11 cellular contexts compared by ENCODE assay signal in genomic region chr7:66146701-66147100, GRCh38. TPM values are rescaled to one million over a fixed set of nuclear protein-coding genes. Genes with fewer than 3 reads are reported as not detected.
DNase-seq lines count a peak whose midpoint lies in the region; ATAC-seq and TF ChIP-seq lines count a peak whose summit lies in the region.
"Had no signal": no experiment of that assay in that cellular context is flagged by ENCODE, and none has a peak within 500 bp of the region (broad histone marks: within the 10 kb centered on the region; RNA-seq: fewer than 3 reads in every experiment).

No MANE protein-coding gene starts in this region.

- TF ChIP-seq POLR2A in right lobe of liver (IDR thresholded peaks at IDR 0.05), result no peak

- H3T11ph ChIP-seq in H9 (ENCODE audit: low read length), result no peak overlapping the region

- no peak overlapping the region for H2AK5ac ChIP-seq in H9 (ENCODE audit: insufficient read length, low read length)

- H3K27me3 ChIP-seq in adipocyte (replicated peaks; ENCODE audit: control insufficient read depth, insufficient read depth, low read length) (no peaks in the 10 kb centered on the region), right lobe of liver (no peaks in the 10 kb centered on the region), H9 (ENCODE audit: insufficient read depth, low read length) (no peaks in the 10 kb centered on the region)
- H3K27me3 ChIP-seq: heart left ventricle had no signal

- no peaks in the 10 kb centered on the region for H3K79me2 ChIP-seq in H9 (ENCODE audit: insufficient read depth, low read length)

- no peak overlapping the region for H3K4me3 ChIP-seq in AG10803 (ENCODE audit: low read length)
- peak overlapping the region; percentile 13 for H3K4me3 ChIP-seq in adipocyte (ENCODE audit: low read length)
- H3K4me3 ChIP-seq in right lobe of liver, result no peak overlapping the region
- H3K4me3 ChIP-seq: heart left ventricle had no signal

- no peak overlapping the region for H4K5ac ChIP-seq in H9 (ENCODE audit: insufficient read length, low read depth, low read length)

- no peak overlapping the region for H4K8ac ChIP-seq in H9 (replicated peaks; ENCODE audit: insufficient read length, low read depth, low read length)

- no peak overlapping the region for H4K91ac ChIP-seq in H9 (ENCODE audit: insufficient read length, low read depth, low read length)

- no peak overlapping the region for H3K14ac ChIP-seq in H9 (ENCODE audit: insufficient read depth, low read length)

- H3K27me3 Mint-ChIP-seq in HFFc6 (ENCODE audit: insufficient read depth) (no peaks in the 10 kb centered on the region; the same call in 1 of the 2 replicates), H9 (ENCODE audit: low read depth) (peaks cover 15% of the 10 kb centered on the region)
- H3K27me3 Mint-ChIP-seq: CD4-positive, CD25-positive, alpha-beta regulatory T cell had no signal

- H3K23me2 ChIP-seq in H9 (ENCODE audit: insufficient read length, low read depth, low read length, poor library complexity, severe bottlenecking), result no peaks in the 10 kb centered on the region

- H2BK120ac ChIP-seq in H9 (ENCODE audit: low read depth, low read length, poor library complexity, severe bottlenecking), result no peak overlapping the region

- no peak overlapping the region for H3K4ac ChIP-seq in H9 (ENCODE audit: low read depth, low read length)

- 53% methylated on average over 4 of the region's 5 CpGs for WGBS in right lobe of liver (ENCODE audit: insufficient coverage, low coverage, low lambda C conversion rate, missing lambda C conversion rate)
- WGBS in H9 (ENCODE audit: extremely low coverage, insufficient read length, low lambda C conversion rate), result no CpG with 5 or more reads among the region's 5 CpGs

- no peak overlapping the region for H2BK5ac ChIP-seq in H9 (ENCODE audit: insufficient read length, low read length)

- H3K36me3 Mint-ChIP-seq in HFFc6 (ENCODE audit: low read depth) (peaks cover 43% of the 10 kb centered on the region), H9 (ENCODE audit: insufficient read depth in 1 of 3, low read depth in 3 of 3) (peaks cover 17 to 69% (median 51%) of the 10 kb centered on the region in 3 experiments; a peak in 6 of 7 replicates)

- H3K27ac ChIP-seq in right lobe of liver (peak overlapping the region; percentile 81 to 98 (median 93)), H9 (ENCODE audit: insufficient read length, low read depth, low read length) (no peak overlapping the region)

- TF ChIP-seq CTCF in AG10803 (conservative IDR thresholded peaks at IDR 0.05; ENCODE audit: low read length), result no peak
- TF ChIP-seq CTCF in HFFc6 (IDR thresholded peaks at IDR 0.05), result no peak
- no peak for TF ChIP-seq CTCF in right lobe of liver (IDR thresholded peaks at IDR 0.05)
- no peak for TF ChIP-seq CTCF in H9 (conservative IDR thresholded peaks at IDR 0.05)

- H3K27ac Mint-ChIP-seq in HFFc6 (peak overlapping the region; percentile 28), H9 (no peak overlapping the region)

- H2BK12ac ChIP-seq in H9 (ENCODE audit: insufficient read length, low read depth, low read length), result no peak overlapping the region

- no peak overlapping the region for H2BK20ac ChIP-seq in H9 (ENCODE audit: low read depth, low read length, poor library complexity, severe bottlenecking)

- no peak overlapping the region for H3K23ac ChIP-seq in H9 (ENCODE audit: insufficient read length, low read depth, low read length)

- no peak overlapping the region for H3K4me3 Mint-ChIP-seq in HFFc6
- H3K4me3 Mint-ChIP-seq in H9, result no peak overlapping the region
- H3K4me3 Mint-ChIP-seq: CD4-positive, CD25-positive, alpha-beta regulatory T cell had no signal

- H2AFZ ChIP-seq in H9 (ENCODE audit: low read length), result no peak overlapping the region

- H3K56ac ChIP-seq in H9 (ENCODE audit: insufficient read length, low read depth, low read length), result no peak overlapping the region

- peak; percentile 73 for DNase-seq in AG10803 (ENCODE audit: low read depth)
- peak; percentile 44 for DNase-seq in HFFc6
- DNase-seq in adipocyte (ENCODE audit: low read depth), result peak; percentile 78
- no peak for DNase-seq in right lobe of liver
- no peak for DNase-seq in NCI-H774 (lab: John Stamatoyannopoulos, UW)
- DNase-seq in H9, result no peak
- DNase-seq: CD4-positive, CD25-positive, alpha-beta regulatory T cell; heart left ventricle; stimulated activated naive CD8-positive, alpha-beta T cell treated with anti-CD3 and anti-CD28 coated beads, Interleukin-15, Interleukin-2, amounts not matched to agents 100 U/mL and 50 U/mL, for 24 hours had no signal

- H3K36me3 ChIP-seq in adipocyte (ENCODE audit: control insufficient read depth, insufficient read depth, low read length, severe bottlenecking) (peaks cover 25% of the 10 kb centered on the region), right lobe of liver (peaks cover 0 to 4% (median 0%) of the 10 kb centered on the region in 4 donors)

- no peak overlapping the region for H3K18ac ChIP-seq in H9 (ENCODE audit: insufficient read length, low read depth, low read length)

- H3K4me1 Mint-ChIP-seq in HFFc6 (ENCODE audit: low read depth), result peaks cover 55% of the 10 kb centered on the region
- H3K4me1 Mint-ChIP-seq in H9, result peaks cover 3% of the 10 kb centered on the region in 2 experiments

- H3K9ac ChIP-seq in adipocyte (ENCODE audit: low read length), result peak overlapping the region; percentile 75
- H3K9ac ChIP-seq in H9 (ENCODE audit: extremely low read depth, insufficient read length, low read length), result no peak overlapping the region

- H3K9me3 ChIP-seq in adipocyte (ENCODE audit: control insufficient read depth, low read length) (no peaks in the 10 kb centered on the region), right lobe of liver (no peaks in the 10 kb centered on the region), H9 (ENCODE audit: control insufficient read depth, low read depth, low read length) (no peaks in the 10 kb centered on the region)
- H3K9me3 ChIP-seq: heart left ventricle had no signal

- H4K20me1 ChIP-seq in H9 (ENCODE audit: control insufficient read depth, insufficient read depth, insufficient read length), result peaks cover 6% of the 10 kb centered on the region

- H3K4me1 ChIP-seq in adipocyte (ENCODE audit: control insufficient read depth, insufficient read depth, low read length) (peaks cover 76% of the 10 kb centered on the region), right lobe of liver (peaks cover 0 to 78% (median 28%) of the 10 kb centered on the region in 4 donors), H9 (ENCODE audit: insufficient read depth, low read length) (no peaks in the 10 kb centered on the region; the same call in 1 of the 2 replicates)

- intact Hi-C loops in right lobe of liver (cut with DNase I), result no loop called here

- peaks cover 7% of the 10 kb centered on the region for H3K79me1 ChIP-seq in H9 (ENCODE audit: insufficient read depth, low read depth, low read length, poor library complexity, severe bottlenecking)

- H3K9me3 Mint-ChIP-seq in HFFc6, result no peaks in the 10 kb centered on the region
- no peaks in the 10 kb centered on the region for H3K9me3 Mint-ChIP-seq in H9

- ATAC-seq in right lobe of liver (no peak), HG03571 (IDR thresholded peaks at IDR 0.05; ENCODE audit: unreplicated experiment) (no peak), GM18511 (IDR thresholded peaks at IDR 0.05; ENCODE audit: unreplicated experiment) (no peak)
- ATAC-seq: heart left ventricle; stimulated activated naive CD8-positive, alpha-beta T cell treated with anti-CD3 and anti-CD28 coated beads, Interleukin-15, Interleukin-2, amounts not matched to agents 100 U/mL and 50 U/mL, for 24 hours had no signal

- no peak overlapping the region for H2BK15ac ChIP-seq in H9 (ENCODE audit: low read depth, low read length)

- no peak overlapping the region for H3K4me2 ChIP-seq in H9 (ENCODE audit: insufficient read depth, insufficient read length, low read length)

RNA-seq across cellular contexts. Expression of gene CRCP, which starts 32.1 kb away (rescaled TPM):
- 10 to 100 TPM; 29.8 to 37.6 (median 33.7) TPM for total RNA-seq in HFFc6 (2021; fragmentation: NEBNext Ultra II Directional; extraction: Animal tissue kit (Norgen Biotek cat#: 25700))
- total RNA-seq in right lobe of liver, result 10 to 100 TPM; 17.2 to 38.0 (median 24.4) TPM
- 37.9 and 39.0 TPM in 2 replicates for total RNA-seq in H9 (2021)

RNA-seq across cellular contexts. Expression of gene TPST1, which starts 58.4 kb away (rescaled TPM):
- 10 to 100 TPM; 21.7 to 36.1 (median 29.2) TPM for total RNA-seq in HFFc6 (2021; fragmentation: NEBNext Ultra II Directional; extraction: Animal tissue kit (Norgen Biotek cat#: 25700))
- 10 to 100 TPM; 18.0 to 40.5 (median 26.3) TPM for total RNA-seq in right lobe of liver
- 12.5 and 15.9 TPM in 2 replicates for total RNA-seq in H9 (2021)

Comparison
In these comparisons a context has a peak if more than half of its experiments do, and no peak if none do; other contexts are left out.
1. DNase-seq: peak in AG10803 (single experiment), HFFc6 (single experiment) and adipocyte (single experiment); none in right lobe of liver (0 of 3), NCI-H774 (single experiment) and H9 (single experiment).